1 cellular context compared by ENCODE assay signal in the genomic region with DNA sequence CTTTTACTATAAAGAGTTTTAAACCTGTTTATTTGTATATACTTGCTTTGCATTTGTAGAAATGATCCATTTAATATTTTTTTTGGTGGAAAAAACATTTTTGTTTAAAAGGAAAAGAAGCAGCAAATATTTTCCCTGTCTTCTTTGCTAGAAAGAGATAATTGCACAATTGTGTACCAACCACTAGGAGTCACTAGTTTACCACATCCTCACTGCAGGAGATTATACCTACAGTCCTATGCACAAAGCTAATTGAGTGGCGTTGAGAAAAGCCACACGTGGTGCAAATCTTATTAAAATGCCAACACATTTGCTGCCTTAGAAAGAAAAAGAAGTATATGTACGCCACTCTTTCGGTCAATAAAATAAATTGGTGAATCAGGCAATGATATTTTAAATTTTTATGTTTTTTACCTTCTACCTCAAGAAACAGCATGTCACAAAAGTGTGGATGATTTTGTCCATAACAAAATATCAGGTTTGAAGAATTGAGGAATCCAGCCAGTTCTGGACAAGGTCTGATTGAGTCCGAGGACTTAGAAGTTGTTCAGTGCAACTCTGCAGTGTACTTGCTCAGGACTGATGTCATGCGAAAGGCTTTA.
TF ChIP-seq lines count a peak whose summit lies in the region.

No MANE protein-coding gene starts in this region.

TF ChIP-seq in H1, 55 proteins besides CTCF, POLR2A, EP300 and RAD21 (continued from another document):
- TF ChIP-seq JUND (IDR thresholded peaks at IDR 0.05; ENCODE audit: low read length) (no peak), EGR1 (IDR thresholded peaks at IDR 0.05; ENCODE audit: borderline replicate concordance, low read depth, low read length) (no peak)
- TF ChIP-seq, protein P1, sequence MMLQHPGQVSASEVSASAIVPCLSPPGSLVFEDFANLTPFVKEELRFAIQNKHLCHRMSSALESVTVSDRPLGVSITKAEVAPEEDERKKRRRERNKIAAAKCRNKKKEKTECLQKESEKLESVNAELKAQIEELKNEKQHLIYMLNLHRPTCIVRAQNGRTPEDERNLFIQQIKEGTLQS (IDR thresholded peaks at IDR 0.05; ENCODE audit: insufficient read depth, low read depth, low read length): no peak
TF ChIP-seq in H1: peak in this region for 1.
